1 cellular context compared by ENCODE assay signal in genomic region chr1:24551910-24552571, GRCh38.
A peak's percentile ranks its signal among the peaks of the same experiment; 100 is the strongest.
TF ChIP-seq lines count a peak whose summit lies in the region.

No MANE protein-coding gene starts in this region.

TF ChIP-seq in liver, 16 proteins besides CTCF, POLR2A, EP300 and RAD21 (continued from another document):
- peak; percentile 39 for TF ChIP-seq ATF3 (IDR thresholded peaks at IDR 0.05)
